Comparison of ENCODE assay signal across 11 cellular contexts in genomic region chr17:39813631-39814030, GRCh38. TPM values are rescaled to one million over a fixed set of nuclear protein-coding genes. Genes with fewer than 3 reads are reported as not detected.
A peak's percentile ranks its signal among the peaks of the same experiment; 100 is the strongest.
DNase-seq lines count a peak whose midpoint lies in the region; ATAC-seq lines count a peak whose summit lies in the region.
"Had no signal": no experiment of that assay in that cellular context is flagged by ENCODE, and none has a peak within 500 bp of the region (broad histone marks: within the 10 kb centered on the region; RNA-seq: fewer than 3 reads in every experiment).

No MANE protein-coding gene starts in this region.

- no peaks in the 10 kb centered on the region for H3K36me3 ChIP-seq in CD4-positive, alpha-beta memory T cell (ENCODE audit: insufficient read depth, low read length)
- H3K36me3 ChIP-seq: prostate gland, stomach had no signal

- no peaks in the 10 kb centered on the region for H3K9me3 Mint-ChIP-seq in CD4-positive, alpha-beta memory T cell

- DNase-seq in CD4-positive, alpha-beta memory T cell: peak; percentile 75 to 91 (median 82)
- peak; percentile 29 for DNase-seq in activated gamma-delta T cell (lab: John Stamatoyannopoulos, UW)
- peak in 2 of 3 donors; percentile 21 to 37 for DNase-seq in stimulated activated CD4-positive, alpha-beta T cell treated with anti-CD3 and anti-CD28 coated beads, Interleukin-12 subunit alpha, Interleukin-12 subunit beta, amount 100 ng/mL, for 48 hours (ENCODE audit: low read depth in 2 of 3, low spot score in 1 of 3)
- no peak for DNase-seq in NCI-H69 (lab: John Stamatoyannopoulos, UW)
- DNase-seq: stomach had no signal

- H3K4me1 Mint-ChIP-seq in CD4-positive, alpha-beta memory T cell: peaks cover 55 to 69% (median 61%) of the 10 kb centered on the region in 4 donors

- peaks cover 74% of the 10 kb centered on the region for H3K4me1 ChIP-seq in CD4-positive, alpha-beta memory T cell (ENCODE audit: insufficient read depth, low read length)
- H3K4me1 ChIP-seq: prostate gland had no signal

- H3K27ac Mint-ChIP-seq in CD4-positive, alpha-beta memory T cell: peak overlapping the region; percentile 91 to 98 (median 95)

- peaks cover 21% of the 10 kb centered on the region in 2 donors for H3K36me3 Mint-ChIP-seq in CD4-positive, alpha-beta memory T cell

- H3K27ac ChIP-seq in CD4-positive, alpha-beta memory T cell (ENCODE audit: low read depth, low read length): peak overlapping the region; percentile 67
- H3K27ac ChIP-seq: prostate gland, stomach had no signal

- H3K27me3 Mint-ChIP-seq in CD4-positive, alpha-beta memory T cell: no peaks in the 10 kb centered on the region

- peak; percentile 86 to 94 for ATAC-seq in activated CD4-positive, CD25-positive, alpha-beta regulatory T cell treated with anti-CD3 and anti-CD28 coated beads, Interleukin-2, amount 50 U/mL, for 24 hours
- ATAC-seq in GM19397 (IDR thresholded peaks at IDR 0.05; ENCODE audit: unreplicated experiment): no peak
- ATAC-seq in HG03469 (IDR thresholded peaks at IDR 0.05; ENCODE audit: unreplicated experiment): no peak
- no peak for ATAC-seq in HG03039 (IDR thresholded peaks at IDR 0.05; ENCODE audit: unreplicated experiment)

- peak overlapping the region; percentile 69 to 92 (median 77) for H3K4me3 Mint-ChIP-seq in CD4-positive, alpha-beta memory T cell

- CTCF ChIA-PET in CD4-positive, alpha-beta memory T cell (lab: Charles Lee; ENCODE audit: partially characterized antibody): interaction anchor here (0.6 to 4.4 kb wide), 11 partner anchors 8 to 192 kb away, joined by 3 to 21 read pairs (median 7); no protein-coding TSS in a partner anchor

- POLR2A ChIA-PET in CD4-positive, alpha-beta memory T cell (lab: Charles Lee; ENCODE audit: partially characterized antibody): interaction anchor here (0.6 to 4.6 kb wide), 18 partner anchors 9 to 84 kb away, joined by 3 to 74 read pairs (median 10); partner anchors contain the start of genes IKZF3 and MIEN1

- no peaks in the 10 kb centered on the region for H3K9me3 ChIP-seq in CD4-positive, alpha-beta memory T cell (ENCODE audit: control insufficient read depth in 1 of 2, low read length in 2 of 2)
- H3K9me3 ChIP-seq: prostate gland, stomach had no signal

- no peaks in the 10 kb centered on the region for H3K27me3 ChIP-seq in CD4-positive, alpha-beta memory T cell (ENCODE audit: insufficient read depth, low read length)
- H3K27me3 ChIP-seq: stomach had no signal

- intact Hi-C loops in CD4-positive, alpha-beta memory T cell (cut with micrococcal nuclease): loop anchor here (2.0 kb wide), 1 partner anchor 37 kb away; no protein-coding TSS in a partner anchor

- H3K4me3 ChIP-seq in CD4-positive, alpha-beta memory T cell (ENCODE audit: low read length in 2 of 2): peak overlapping the region in 1 of 2 donors; percentile 16
- H3K4me3 ChIP-seq: prostate gland, stomach had no signal

RNA-seq across cellular contexts. Expression of gene IKZF3, which starts 50.5 kb away (rescaled TPM):
- total RNA-seq in CD4-positive, alpha-beta memory T cell: 100 to 1,000 TPM; 116 to 118 TPM
- polyA plus RNA-seq in CD4-positive, alpha-beta memory T cell: 10 to 100 TPM in 1 of 2 donors, 1 to 10 TPM in 1; 3.2 to 87.4 TPM
- total RNA-seq: NCI-H460 had no signal

RNA-seq across cellular contexts. Expression of gene ZPBP2, which starts 54.4 kb away (rescaled TPM):
- 1 to 10 TPM in 1 of 2 experiments, under 1 TPM in 1; 0.35 to 1.2 TPM for total RNA-seq in CD4-positive, alpha-beta memory T cell
- polyA plus RNA-seq in CD4-positive, alpha-beta memory T cell: under 1 TPM in 1 of 2 donors, not detected in 1; 0.25 TPM
- total RNA-seq: NCI-H460, stomach had no signal
- polyA plus RNA-seq: stomach had no signal

Comparison
In these comparisons a context has a peak if more than half of its experiments do, and no peak if none do; other contexts are left out.
1. ATAC-seq: peak in activated CD4-positive, CD25-positive, alpha-beta regulatory T cell treated with anti-CD3 and anti-CD28 coated beads, Interleukin-2, amount 50 U/mL, for 24 hours (2 of 2); none in GM19397 (single experiment), HG03469 (single experiment) and HG03039 (single experiment).